In genomic region chr22:41181349-41182241, GRCh38 we compare ENCODE assay signal across 1 cellular context.
TF ChIP-seq lines count a peak whose summit lies in the region.

No MANE protein-coding gene starts in this region.

TF ChIP-seq in IMR-90, 13 proteins besides CTCF, POLR2A, EP300 and RAD21:
- no peak for TF ChIP-seq MAFK (IDR thresholded peaks at IDR 0.05; ENCODE audit: low read depth, low read length)
- TF ChIP-seq MXI1 (IDR thresholded peaks at IDR 0.05; ENCODE audit: borderline replicate concordance, low read depth, low read length) = no peak
- TF ChIP-seq ELK1 (IDR thresholded peaks at IDR 0.05; ENCODE audit: borderline replicate concordance, low read depth, low read length) = no peak
- TF ChIP-seq RFX5 (IDR thresholded peaks at IDR 0.05; ENCODE audit: low read depth, low read length) = no peak
- no peak for TF ChIP-seq MAZ (IDR thresholded peaks at IDR 0.05; ENCODE audit: borderline replicate concordance, low read depth, low read length)
- no peak for TF ChIP-seq CHD1 (IDR thresholded peaks at IDR 0.05; ENCODE audit: low read depth, low read length)
